36 cellular contexts compared by ENCODE assay signal in genomic region chr3:78221300-78221699, GRCh38.
DNase-seq lines count a peak whose midpoint lies in the region; ATAC-seq, FAIRE-seq and TF ChIP-seq lines count a peak whose summit lies in the region.
"Had no signal": no experiment of that assay in that cellular context is flagged by ENCODE, and none has a peak within 500 bp of the region (broad histone marks: within the 10 kb centered on the region; RNA-seq: fewer than 3 reads in every experiment).

No MANE protein-coding gene starts in this region.

- no peaks in the 10 kb centered on the region for H3K79me2 ChIP-seq in H1 (ENCODE audit: control insufficient read depth in 1 of 2, insufficient read depth in 2 of 2, low read length in 2 of 2)
- H3K79me2 ChIP-seq: hepatocyte had no signal

- no peak for TF ChIP-seq EP300 in H1 (IDR thresholded peaks at IDR 0.05; ENCODE audit: borderline replicate concordance in 1 of 2, low read depth in 2 of 2, low read length in 2 of 2)

- H3K4me3 ChIP-seq in H1 (ENCODE audit: extremely low read depth in 1 of 4, insufficient read depth in 2 of 4, low read depth in 3 of 4, low read length in 4 of 4) (no peak overlapping the region), mucosa of descending colon (no peak overlapping the region)
- H3K4me3 ChIP-seq: cardiac muscle cell, coronary artery, esophagus muscularis mucosa, gastrocnemius medialis, hepatocyte, prostate gland, SJSA1, vagina had no signal

- H3K79me1 ChIP-seq in H1 (ENCODE audit: low read depth, low read length), result no peaks in the 10 kb centered on the region

- H2BK20ac ChIP-seq in H1 (ENCODE audit: low read length), result peak overlapping the region; percentile 93; the same call in 1 of the 2 replicates

- no peak overlapping the region for H3K4ac ChIP-seq in H1 (replicated peaks; ENCODE audit: insufficient read length, low read depth, low read length)

- CTCF ChIA-PET in H1 (lab: Charles Lee; ENCODE audit: partially characterized antibody), result interaction anchor here (0.6 to 2.2 kb wide), 4 partner anchors 9 to 424 kb away, joined by 3 to 10 read pairs (median 6); no protein-coding TSS in a partner anchor

- no peaks in the 10 kb centered on the region for H3K27me3 ChIP-seq in H1 (replicated peaks in 1 of 4; ENCODE audit: control insufficient read depth in 3 of 4, extremely low read depth in 1 of 4, insufficient read depth in 3 of 4, low read length in 3 of 4)
- H3K27me3 ChIP-seq: cardiac muscle cell, esophagus muscularis mucosa, gastrocnemius medialis, hepatocyte, SJSA1, vagina had no signal

- H3K27ac Mint-ChIP-seq in HFFc6, result no peak overlapping the region
- H3K27ac Mint-ChIP-seq: activated CD8-positive, alpha-beta T cell treated with anti-CD3 and anti-CD28 coated beads for 36 hours; activated naive CD8-positive, alpha-beta T cell treated with anti-CD3 and anti-CD28 coated beads for 36 hours; activated T-helper 2 cell treated with anti-CD3 and anti-CD28 coated beads, Interferon-gamma antibody, Interleukin-2, Interleukin-4, amounts not matched to agents 10 μg/mL and 5 μg/mL and 100 μg/mL, durations not matched to agents 14 hours and 24 hours and 36 hours; CD4-positive, alpha-beta T cell; effector memory CD8-positive, alpha-beta T cell; naive thymus-derived CD4-positive, alpha-beta T cell; stimulated activated naive CD8-positive, alpha-beta T cell treated with anti-CD3 and anti-CD28 coated beads, Interleukin-15, Interleukin-2, amounts not matched to agents 100 ng/mL and 50 ng/mL, for 24 hours had no signal

- no peaks in the 10 kb centered on the region for H3K27me3 Mint-ChIP-seq in HFFc6 (ENCODE audit: insufficient read depth)
- H3K27me3 Mint-ChIP-seq: activated CD8-positive, alpha-beta T cell treated with anti-CD3 and anti-CD28 coated beads for 36 hours; activated naive CD8-positive, alpha-beta T cell treated with anti-CD3 and anti-CD28 coated beads for 36 hours; CD4-positive, alpha-beta T cell; effector memory CD8-positive, alpha-beta T cell; naive thymus-derived CD4-positive, alpha-beta T cell; stimulated activated naive CD8-positive, alpha-beta T cell treated with anti-CD3 and anti-CD28 coated beads, Interleukin-15, Interleukin-2, amounts not matched to agents 100 ng/mL and 50 ng/mL, for 24 hours had no signal

- no peak overlapping the region for H4K91ac ChIP-seq in H1 (replicated peaks; ENCODE audit: insufficient read length, low read length)

- no peak overlapping the region for H2AFZ ChIP-seq in H1 (ENCODE audit: low read length)
- H2AFZ ChIP-seq: hepatocyte had no signal

- 83% methylated on average over 2 of the region's 2 CpGs; no CpG with 5 or more reads in 1 of the 2 experiments for WGBS in H1 (ENCODE audit: extremely low coverage in 1 of 2, insufficient coverage in 1 of 2, insufficient read length in 1 of 2, insufficient replicate concordance in 2 of 2, low coverage in 1 of 2, low lambda C conversion rate in 2 of 2, missing lambda C conversion rate in 1 of 2), 2 experiments

- H2BK12ac ChIP-seq in H1 (ENCODE audit: low read depth, low read length), result no peak overlapping the region

- H3K18ac ChIP-seq in H1 (ENCODE audit: extremely low read depth, low read length), result no peak overlapping the region

- no peak overlapping the region for H3K23ac ChIP-seq in H1 (ENCODE audit: insufficient read length)

- no peaks in the 10 kb centered on the region for H3K23me2 ChIP-seq in H1 (ENCODE audit: low read depth, low read length)

- no peak overlapping the region for H4K5ac ChIP-seq in H1 (ENCODE audit: insufficient read length, low read depth, low read length)

- H2BK120ac ChIP-seq in H1 (replicated peaks; ENCODE audit: low read depth, low read length), result no peak overlapping the region

- peak; percentile 8 for DNase-seq in DMS 273 (lab: John Stamatoyannopoulos, UW; ENCODE audit: unreplicated experiment)
- no peak for DNase-seq in DMS 273 treated with DMSO at 0.1 percent for 48 hours (lab: John Stamatoyannopoulos, UW)
- no peak for DNase-seq in HFFc6
- no peak for DNase-seq in H1 (ENCODE audit: low read depth in 1 of 2, low spot score in 2 of 2)
- DNase-seq in kidney tubule cell (ENCODE audit: low spot score), result peak; percentile 20
- DNase-seq in stimulated activated CD4-positive, alpha-beta T cell treated with anti-CD3 and anti-CD28 coated beads, Interleukin-2, amount 100 ng/mL, for 24 hours, result no peak
- DNase-seq in foreskin melanocyte, result no peak
- DNase-seq in mucosa of descending colon, result no peak
- DNase-seq: activated CD4-positive, alpha-beta T cell treated with anti-CD3 and anti-CD28 coated beads for 1 hour; activated CD8-positive, alpha-beta T cell treated with anti-CD3 and anti-CD28 coated beads for 36 hours; activated naive CD8-positive, alpha-beta T cell treated with anti-CD3 and anti-CD28 coated beads for 36 hours; aorta; CD4-positive, alpha-beta T cell; DMS153; effector memory CD8-positive, alpha-beta T cell; gastrocnemius medialis; GDM1; HCEC 1CT; left ventricle myocardium superior; naive thymus-derived CD4-positive, alpha-beta T cell; NCI-H1436; NCI-H510A; nucleus accumbens; T-helper 1 cell had no signal

- no peak overlapping the region for H3K27ac ChIP-seq in H1 (ENCODE audit: low read depth, low read length)
- H3K27ac ChIP-seq: 22Rv1, cardiac muscle cell, coronary artery, esophagus muscularis mucosa, gastrocnemius medialis, hepatocyte, KMS-11, prostate gland, SJSA1, vagina had no signal

- no peak for ATAC-seq in mucosa of descending colon
- ATAC-seq: activated CD8-positive, alpha-beta T cell treated with anti-CD3 and anti-CD28 coated beads for 36 hours; effector memory CD8-positive, alpha-beta T cell; gastrocnemius medialis; left ventricle myocardium superior; naive thymus-derived CD4-positive, alpha-beta T cell had no signal

- no peak overlapping the region for H3K4me3 Mint-ChIP-seq in HFFc6
- H3K4me3 Mint-ChIP-seq: activated CD8-positive, alpha-beta T cell treated with anti-CD3 and anti-CD28 coated beads for 36 hours; activated naive CD8-positive, alpha-beta T cell treated with anti-CD3 and anti-CD28 coated beads for 36 hours; CD4-positive, alpha-beta T cell; effector memory CD8-positive, alpha-beta T cell; naive thymus-derived CD4-positive, alpha-beta T cell; stimulated activated naive CD8-positive, alpha-beta T cell treated with anti-CD3 and anti-CD28 coated beads, Interleukin-15, Interleukin-2, amounts not matched to agents 100 ng/mL and 50 ng/mL, for 24 hours had no signal

- TF ChIP-seq RAD21 in H1 (IDR thresholded peaks at IDR 0.05 in 1 of 2, conservative IDR thresholded peaks at IDR 0.05 in 1 of 2; ENCODE audit: low read depth in 2 of 2, low read length in 2 of 2), result peak; percentile 59 to 64

- H2AK5ac ChIP-seq in H1 (ENCODE audit: low read depth, low read length), result no peak overlapping the region

- no peak for TF ChIP-seq POLR2A in H1 (IDR thresholded peaks at IDR 0.05; ENCODE audit: control extremely low read depth in 1 of 2, low read depth in 2 of 2, low read length in 2 of 2)

- intact Hi-C loops in mucosa of descending colon (cut with DNase I, micrococcal nuclease), result no loop called here

- no peaks in the 10 kb centered on the region for H3K36me3 Mint-ChIP-seq in HFFc6 (ENCODE audit: low read depth)
- H3K36me3 Mint-ChIP-seq: activated naive CD8-positive, alpha-beta T cell treated with anti-CD3 and anti-CD28 coated beads for 36 hours had no signal

- 0 out of 2 replicates have a peak, but pooled peaks have one; percentile 9 for TF ChIP-seq CTCF in HFFc6 (IDR thresholded peaks at IDR 0.05)
- TF ChIP-seq CTCF in H1 (IDR thresholded peaks at IDR 0.05; ENCODE audit: control extremely low read depth in 1 of 3, insufficient read depth in 1 of 3, low read depth in 1 of 3, low read length in 3 of 3), result peak in 1 of 3 experiments; percentile 27; a peak in 1 of 4 replicates
- TF ChIP-seq CTCF in mucosa of descending colon (IDR thresholded peaks at IDR 0.05), result no peak

- H3K9ac ChIP-seq in H1 (replicated peaks in 1 of 4; ENCODE audit: extremely low read depth in 1 of 4, low read depth in 3 of 4, low read length in 3 of 4), result no peak overlapping the region
- H3K9ac ChIP-seq: KMS-11 had no signal

- H2BK5ac ChIP-seq in H1 (ENCODE audit: low read depth, low read length), result no peak overlapping the region

- no peak overlapping the region for H4K8ac ChIP-seq in H1 (ENCODE audit: extremely low read depth, insufficient read depth, low read length)

- H3K4me2 ChIP-seq in H1 (ENCODE audit: insufficient read depth in 1 of 2, low read depth in 2 of 2, low read length in 2 of 2), result no peak overlapping the region
- H3K4me2 ChIP-seq: hepatocyte, KMS-11 had no signal

- no peak overlapping the region for H3K14ac ChIP-seq in H1 (ENCODE audit: insufficient read length)

- no peaks in the 10 kb centered on the region for H3K4me1 ChIP-seq in H1 (replicated peaks in 1 of 4; ENCODE audit: control insufficient read depth in 3 of 4, insufficient read depth in 4 of 4, low read length in 3 of 4)
- no peaks in the 10 kb centered on the region for H3K4me1 ChIP-seq in mucosa of descending colon (ENCODE audit: low read depth)
- H3K4me1 ChIP-seq: esophagus muscularis mucosa, gastrocnemius medialis, prostate gland, SJSA1, vagina had no signal

- H3K9me3 Mint-ChIP-seq in HFFc6, result no peaks in the 10 kb centered on the region
- H3K9me3 Mint-ChIP-seq: activated CD8-positive, alpha-beta T cell treated with anti-CD3 and anti-CD28 coated beads for 36 hours had no signal

- FAIRE-seq in H1 (lab: Jason Lieb, UNC), result no peak
- FAIRE-seq: RCC 7860 had no signal

- no peak overlapping the region for H2BK15ac ChIP-seq in H1 (ENCODE audit: low read length)

- no peaks in the 10 kb centered on the region for H4K20me1 ChIP-seq in H1 (replicated peaks in 1 of 2; ENCODE audit: control insufficient read depth in 1 of 2, insufficient read depth in 2 of 2, low read length in 2 of 2)

- H3K36me3 ChIP-seq in H1 (ENCODE audit: control insufficient read depth in 2 of 4, insufficient read depth in 4 of 4, low read length in 3 of 4) (no peaks in the 10 kb centered on the region), mucosa of descending colon (ENCODE audit: low read depth) (no peaks in the 10 kb centered on the region)
- H3K36me3 ChIP-seq: cardiac muscle cell, esophagus muscularis mucosa, gastrocnemius medialis, prostate gland, SJSA1, vagina had no signal

- POLR2A ChIA-PET in H1 (lab: Charles Lee; ENCODE audit: partially characterized antibody), result no interaction called here

- no peak overlapping the region for H3K56ac ChIP-seq in H1 (replicated peaks; ENCODE audit: insufficient read length, low read depth, low read length)

- H3K9me3 ChIP-seq in H1 (ENCODE audit: insufficient read depth in 2 of 2, low read depth in 1 of 2, low read length in 1 of 2), result no peaks in the 10 kb centered on the region
- H3K9me3 ChIP-seq in mucosa of descending colon, result no peaks in the 10 kb centered on the region
- H3K9me3 ChIP-seq: esophagus muscularis mucosa, gastrocnemius medialis, prostate gland, SJSA1, vagina had no signal

- H3K4me1 Mint-ChIP-seq in HFFc6 (ENCODE audit: low read depth), result no peaks in the 10 kb centered on the region
- H3K4me1 Mint-ChIP-seq: activated naive CD8-positive, alpha-beta T cell treated with anti-CD3 and anti-CD28 coated beads for 36 hours; naive thymus-derived CD4-positive, alpha-beta T cell had no signal

TF ChIP-seq in H1, 55 proteins besides CTCF, POLR2A, EP300 and RAD21:
- TF ChIP-seq SP2 (IDR thresholded peaks at IDR 0.05; ENCODE audit: low read length) (no peak), KDM5A (IDR thresholded peaks at IDR 0.05; ENCODE audit: low read length) (no peak), POU5F1 (IDR thresholded peaks at IDR 0.05; ENCODE audit: low read depth, low read length) (no peak)

Comparison
In these comparisons a context has a peak if more than half of its experiments do, and no peak if none do; other contexts are left out.
1. DNase-seq: peak in DMS 273 (single experiment) and kidney tubule cell (single experiment); none in DMS 273 treated with DMSO at 0.1 percent for 48 hours (single experiment), HFFc6 (single experiment), H1 (0 of 2), stimulated activated CD4-positive, alpha-beta T cell treated with anti-CD3 and anti-CD28 coated beads, Interleukin-2, amount 100 ng/mL, for 24 hours (0 of 2), foreskin melanocyte (single experiment) and mucosa of descending colon (0 of 3).